Comparison of ENCODE assay signal across 1 cellular context in the genomic region with DNA sequence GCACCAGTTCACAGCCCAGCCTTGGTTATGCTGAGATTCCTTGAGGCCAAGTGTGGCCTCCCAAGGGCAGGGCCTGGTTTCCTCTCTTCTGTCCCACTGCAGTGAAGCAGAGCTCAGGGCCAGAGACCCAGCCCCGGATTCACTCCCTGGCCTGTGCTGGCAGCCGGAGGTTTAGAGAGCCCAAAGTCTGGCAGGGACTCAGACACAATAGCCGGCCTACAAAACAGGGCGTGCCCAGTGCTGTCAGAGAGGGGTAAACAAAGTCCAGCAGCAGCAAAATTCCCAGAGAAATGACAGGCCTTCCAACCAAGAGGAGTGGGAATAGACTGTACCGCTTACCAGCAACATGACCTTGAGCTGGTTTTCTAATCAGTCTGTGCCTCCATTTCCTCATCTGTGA.
TF ChIP-seq lines count a peak whose summit lies in the region.

No MANE protein-coding gene starts in this region.

TF ChIP-seq in H1, 55 proteins besides CTCF, POLR2A, EP300 and RAD21 (continued from another document):
- TF ChIP-seq SIX5 (IDR thresholded peaks at IDR 0.05; ENCODE audit: low read depth, low read length) (no peak), TBP (IDR thresholded peaks at IDR 0.05; ENCODE audit: low read depth, low read length) (no peak), TEAD4 (IDR thresholded peaks at IDR 0.05; ENCODE audit: low read depth, low read length) (no peak), GTF2F1 (IDR thresholded peaks at IDR 0.05; ENCODE audit: borderline replicate concordance, low read depth, low read length) (no peak), CBX8 (IDR thresholded peaks at IDR 0.05; ENCODE audit: borderline replicate concordance, low read depth, low read length) (no peak), KDM4A (IDR thresholded peaks at IDR 0.05; ENCODE audit: low read depth, low read length, severe bottlenecking) (no peak), CHD1 (IDR thresholded peaks at IDR 0.05; ENCODE audit: low read depth, low read length) (no peak), ASH2L (IDR thresholded peaks at IDR 0.05; ENCODE audit: low read length) (no peak), POU5F1 (IDR thresholded peaks at IDR 0.05; ENCODE audit: low read depth, low read length) (no peak), CHD2 (IDR thresholded peaks at IDR 0.05; ENCODE audit: low read length) (no peak), FOSL1 (IDR thresholded peaks at IDR 0.05; ENCODE audit: insufficient read depth, low read depth, low read length) (no peak), SAP30 (IDR thresholded peaks at IDR 0.05; ENCODE audit: insufficient read depth, insufficient replicate concordance, low read length) (no peak), TAF7 (optimal IDR thresholded peaks at IDR 0.05; ENCODE audit: borderline replicate concordance, low read depth, low read length) (no peak), CEBPB (IDR thresholded peaks at IDR 0.05; ENCODE audit: low read depth, low read length) (no peak), BACH1 (IDR thresholded peaks at IDR 0.05; ENCODE audit: low read length) (no peak)
